ENCODE assay signal across 24 cellular contexts in the genomic region with DNA sequence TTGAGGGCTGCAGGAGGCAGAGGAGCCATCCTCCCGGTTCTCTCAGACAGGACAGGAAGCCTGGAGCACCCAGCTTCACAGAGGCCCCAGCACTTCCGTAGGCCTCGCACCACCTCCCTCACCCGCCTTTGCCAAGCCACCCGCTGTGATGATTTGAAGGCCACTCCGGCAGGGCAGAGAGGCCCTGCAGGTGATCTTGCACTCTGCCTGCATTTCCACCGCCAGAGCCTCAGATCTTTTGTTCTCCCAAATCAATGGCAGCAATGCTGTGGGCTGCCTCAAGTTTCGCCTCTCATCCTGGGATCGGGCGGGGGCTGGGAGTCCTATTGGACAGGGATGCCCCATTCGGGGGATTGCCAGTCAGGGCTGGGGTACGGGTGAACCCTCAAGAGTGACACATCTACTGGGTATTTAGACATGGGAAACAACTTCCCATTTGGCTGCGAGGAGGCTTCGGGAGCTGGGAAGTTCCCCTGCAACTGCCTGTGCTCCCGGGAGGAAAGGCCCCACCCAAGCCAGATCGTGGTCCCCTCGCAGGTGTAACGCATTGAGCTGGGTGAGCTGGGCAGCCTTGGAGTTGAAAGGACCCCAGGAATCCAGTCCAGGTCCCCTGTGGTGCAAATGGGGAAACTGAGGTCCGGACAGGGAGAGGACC. TPM values are rescaled to one million over a fixed set of nuclear protein-coding genes. Genes with fewer than 3 reads are reported as not detected.
DNase-seq lines count a peak whose midpoint lies in the region; ATAC-seq, FAIRE-seq and TF ChIP-seq lines count a peak whose summit lies in the region.
"Had no signal": no experiment of that assay in that cellular context is flagged by ENCODE, and none has a peak within 500 bp of the region (broad histone marks: within the 10 kb centered on the region; RNA-seq: fewer than 3 reads in every experiment).

No MANE protein-coding gene starts in this region.

- TF ChIP-seq POLR2A in HCT116 (IDR thresholded peaks at IDR 0.05; ENCODE audit: borderline replicate concordance, extremely low read depth, insufficient read depth, insufficient read length): no peak

- H3K79me2 ChIP-seq in HCT116 (ENCODE audit: insufficient read depth, low read length) (no peaks in the 10 kb centered on the region), astrocyte (ENCODE audit: insufficient read depth, low read length) (no peaks in the 10 kb centered on the region)

- intact Hi-C loops in HCT116 (cut with micrococcal nuclease): no loop called here

- H3K4me2 ChIP-seq in HCT116 (ENCODE audit: low read length) (no peak overlapping the region), astrocyte (ENCODE audit: low read length) (no peak overlapping the region)

- H3K36me3 Mint-ChIP-seq in astrocyte (ENCODE audit: low read depth, unreplicated experiment) (no peaks in the 10 kb centered on the region), glutamatergic neuron (ENCODE audit: unreplicated experiment) (no peaks in the 10 kb centered on the region)
- H3K36me3 Mint-ChIP-seq in activated naive CD8-positive, alpha-beta T cell treated with anti-CD3 and anti-CD28 coated beads for 36 hours: no peaks in the 10 kb centered on the region
- H3K36me3 Mint-ChIP-seq: naive B cell; stimulated activated naive B cell treated with anti-CD40 and anti-IgM and Interleukin-4, amounts not matched to agents 10 μg/mL and 1 μg/mL and 100 μg/mL, for 72 hours had no signal

- H3K9me3 Mint-ChIP-seq in astrocyte (ENCODE audit: unreplicated experiment) (no peaks in the 10 kb centered on the region), glutamatergic neuron (ENCODE audit: unreplicated experiment) (peaks cover 2% of the 10 kb centered on the region)
- H3K9me3 Mint-ChIP-seq in activated naive CD8-positive, alpha-beta T cell treated with anti-CD3 and anti-CD28 coated beads for 36 hours: peaks cover 1% of the 10 kb centered on the region
- H3K9me3 Mint-ChIP-seq: activated CD8-positive, alpha-beta T cell treated with anti-CD3 and anti-CD28 coated beads for 36 hours; activated naive CD8-positive, alpha-beta T cell treated with anti-CD3 and anti-CD28 coated beads, Interleukin-2, amount 50 U/mL, for 24 hours; dendritic cell treated with granulocyte-macrophage colony-stimulating factor and Interleukin-4, amounts not matched to agents 40 ng/mL and 50 ng/mL, for 4 days had no signal

- no peaks in the 10 kb centered on the region for H4K20me1 ChIP-seq in HCT116 (ENCODE audit: insufficient read depth)
- H4K20me1 ChIP-seq in astrocyte (ENCODE audit: insufficient read depth, low read length): no peaks in the 10 kb centered on the region

- H3K9ac ChIP-seq in HCT116 (ENCODE audit: low read length) (no peak overlapping the region), astrocyte (ENCODE audit: low read length) (no peak overlapping the region)

- H3K27ac Mint-ChIP-seq in astrocyte (ENCODE audit: unreplicated experiment) (no peak overlapping the region), glutamatergic neuron (ENCODE audit: unreplicated experiment) (no peak overlapping the region)
- no peak overlapping the region for H3K27ac Mint-ChIP-seq in activated naive CD8-positive, alpha-beta T cell treated with anti-CD3 and anti-CD28 coated beads for 36 hours
- H3K27ac Mint-ChIP-seq: activated CD8-positive, alpha-beta T cell treated with anti-CD3 and anti-CD28 coated beads for 36 hours; activated naive CD8-positive, alpha-beta T cell treated with anti-CD3 and anti-CD28 coated beads, Interleukin-2, amount 50 U/mL, for 24 hours; dendritic cell treated with granulocyte-macrophage colony-stimulating factor and Interleukin-4, amounts not matched to agents 40 ng/mL and 50 ng/mL, for 4 days; stimulated activated naive B cell treated with anti-CD40 and anti-IgM and Interleukin-4, amounts not matched to agents 10 μg/mL and 1 μg/mL and 100 μg/mL, for 72 hours had no signal

- H3K27me3 ChIP-seq in HCT116 (ENCODE audit: insufficient read depth, low read length): no peaks in the 10 kb centered on the region
- peaks cover 2% of the 10 kb centered on the region for H3K27me3 ChIP-seq in astrocyte (ENCODE audit: insufficient read depth, low read length)
- H3K27me3 ChIP-seq in neuron (ENCODE audit: insufficient read depth, low read length): peaks cover 9% of the 10 kb centered on the region
- H3K27me3 ChIP-seq: breast epithelium had no signal

- H3K4me3 ChIP-seq in HCT116 (replicated peaks in 1 of 2; ENCODE audit: low read depth in 1 of 2, low read length in 2 of 2) (no peak overlapping the region), astrocyte (ENCODE audit: insufficient read depth, low read depth, low read length) (no peak overlapping the region), neuron (ENCODE audit: low read length) (peak overlapping the region; percentile 11)
- H3K4me3 ChIP-seq: breast epithelium, HAP-1, lung, psoas muscle, tibial artery had no signal

- ATAC-seq in HCT116: no peak
- ATAC-seq: activated CD8-positive, alpha-beta T cell treated with anti-CD3 and anti-CD28 coated beads for 36 hours; activated naive CD8-positive, alpha-beta T cell treated with anti-CD3 and anti-CD28 coated beads, Interleukin-2, amount 50 U/mL, for 24 hours; psoas muscle; stimulated activated naive B cell treated with anti-CD40 and anti-IgM and Interleukin-4, amounts not matched to agents 10 μg/mL and 1 μg/mL and 100 μg/mL, for 72 hours had no signal

- H2AFZ ChIP-seq in HCT116 (ENCODE audit: low read depth, low read length, poor library complexity, severe bottlenecking) (no peak overlapping the region), astrocyte (ENCODE audit: low read depth, low read length) (peak overlapping the region; percentile 45), neuron (ENCODE audit: low read depth, low read length) (no peak overlapping the region)

- H3K27ac ChIP-seq in HCT116 (ENCODE audit: low read depth, low read length): no peak overlapping the region
- no peak overlapping the region for H3K27ac ChIP-seq in astrocyte (ENCODE audit: low read depth, low read length)
- H3K27ac ChIP-seq in RWPE1: no peak overlapping the region
- H3K27ac ChIP-seq: breast epithelium, epithelial cell of prostate, psoas muscle, tibial artery, WERI-Rb-1 had no signal

- no TSS peak for BruUV-seq in HCT116 (replicated peaks; lab: Mats Ljungman, UMichigan)

- H3K36me3 ChIP-seq in HCT116 (ENCODE audit: control insufficient read depth in 1 of 2, insufficient read depth in 2 of 2, low read length in 2 of 2) (no peaks in the 10 kb centered on the region), astrocyte (ENCODE audit: insufficient read depth, low read length) (no peaks in the 10 kb centered on the region), neuron (ENCODE audit: insufficient read depth, low read length) (no peaks in the 10 kb centered on the region)
- H3K36me3 ChIP-seq: breast epithelium, HAP-1, tibial artery, WERI-Rb-1 had no signal

- no peak for FAIRE-seq in astrocyte (lab: Jason Lieb, UNC)

- DNase-seq in HCT116 (ENCODE audit: low read depth, low spot score) (no peak), NCI-H2107 treated with DMSO at 0.1 percent for 48 hours (lab: John Stamatoyannopoulos, UW; ENCODE audit: unreplicated experiment) (peak; percentile 58), astrocyte (ENCODE audit: low read depth) (no peak), glutamatergic neuron (no peak), RWPE1 (ENCODE audit: low spot score) (no peak)
- DNase-seq in activated naive CD8-positive, alpha-beta T cell treated with anti-CD3 and anti-CD28 coated beads for 36 hours: no peak
- DNase-seq: activated CD8-positive, alpha-beta T cell treated with anti-CD3 and anti-CD28 coated beads for 36 hours; activated naive CD8-positive, alpha-beta T cell treated with anti-CD3 and anti-CD28 coated beads, Interleukin-2, amount 50 U/mL, for 24 hours; AML-193; foreskin melanocyte; naive B cell; NCI-H2029 treated with DMSO at 0.1 percent for 48 hours; psoas muscle; stimulated activated CD4-positive, alpha-beta T cell treated with anti-CD3 and anti-CD28 coated beads, Interleukin-12 subunit alpha, Interleukin-12 subunit beta, amount 100 ng/mL, for 4 hours; stimulated activated naive B cell treated with anti-CD40 and anti-IgM and Interleukin-4, amounts not matched to agents 10 μg/mL and 1 μg/mL and 100 μg/mL, for 72 hours; T-helper 1 cell; tibial artery; WERI-Rb-1 had no signal

- H3K9me3 ChIP-seq in HCT116 (ENCODE audit: control insufficient read depth in 1 of 2, insufficient read depth in 1 of 2, low read depth in 1 of 2, low read length in 2 of 2) (no peaks in the 10 kb centered on the region), astrocyte (ENCODE audit: insufficient read depth, low read depth, low read length) (no peaks in the 10 kb centered on the region), neuron (ENCODE audit: low read length) (no peaks in the 10 kb centered on the region)
- H3K9me3 ChIP-seq: breast epithelium, HAP-1, psoas muscle, tibial artery had no signal

- RAD21 ChIA-PET in HCT116 (lab: Charles Lee; ENCODE audit: low non-redundant PET in 1 of 2, low total read pairs in 2 of 2, uncharacterized antibody in 2 of 2, unreplicated experiment in 2 of 2): no interaction called here

- no peak for TF ChIP-seq RAD21 in HCT116 (IDR thresholded peaks at IDR 0.05; ENCODE audit: low read depth)

- H3K4me1 Mint-ChIP-seq in astrocyte (ENCODE audit: low read depth, unreplicated experiment): no peaks in the 10 kb centered on the region
- H3K4me1 Mint-ChIP-seq in activated naive CD8-positive, alpha-beta T cell treated with anti-CD3 and anti-CD28 coated beads for 36 hours: peaks cover 7% of the 10 kb centered on the region
- H3K4me1 Mint-ChIP-seq in glutamatergic neuron (ENCODE audit: low read depth, unreplicated experiment): peaks cover 12% of the 10 kb centered on the region

- H3K27me3 Mint-ChIP-seq in astrocyte (ENCODE audit: low read depth, unreplicated experiment): peaks cover 24% of the 10 kb centered on the region
- H3K27me3 Mint-ChIP-seq in activated naive CD8-positive, alpha-beta T cell treated with anti-CD3 and anti-CD28 coated beads for 36 hours: no peaks in the 10 kb centered on the region
- H3K27me3 Mint-ChIP-seq in glutamatergic neuron (ENCODE audit: unreplicated experiment): peaks cover 2% of the 10 kb centered on the region
- H3K27me3 Mint-ChIP-seq: activated CD8-positive, alpha-beta T cell treated with anti-CD3 and anti-CD28 coated beads for 36 hours; activated naive CD8-positive, alpha-beta T cell treated with anti-CD3 and anti-CD28 coated beads, Interleukin-2, amount 50 U/mL, for 24 hours; naive B cell; stimulated activated naive B cell treated with anti-CD40 and anti-IgM and Interleukin-4, amounts not matched to agents 10 μg/mL and 1 μg/mL and 100 μg/mL, for 72 hours had no signal

- POLR2A ChIA-PET in HCT116 (lab: Charles Lee): no interaction called here
- POLR2A ChIA-PET in RWPE1 (lab: Yijun Ruan, JAX; ENCODE audit: low non-redundant PET): no interaction called here

- H3K4me3 Mint-ChIP-seq in astrocyte (ENCODE audit: unreplicated experiment) (no peak overlapping the region), glutamatergic neuron (ENCODE audit: unreplicated experiment) (no peak overlapping the region)
- H3K4me3 Mint-ChIP-seq in activated naive CD8-positive, alpha-beta T cell treated with anti-CD3 and anti-CD28 coated beads for 36 hours: no peak overlapping the region
- H3K4me3 Mint-ChIP-seq: activated CD8-positive, alpha-beta T cell treated with anti-CD3 and anti-CD28 coated beads for 36 hours; activated naive CD8-positive, alpha-beta T cell treated with anti-CD3 and anti-CD28 coated beads, Interleukin-2, amount 50 U/mL, for 24 hours; dendritic cell treated with granulocyte-macrophage colony-stimulating factor and Interleukin-4, amounts not matched to agents 40 ng/mL and 50 ng/mL, for 4 days; stimulated activated naive B cell treated with anti-CD40 and anti-IgM and Interleukin-4, amounts not matched to agents 10 μg/mL and 1 μg/mL and 100 μg/mL, for 72 hours had no signal

- no peak for TF ChIP-seq CTCF in HCT116 (IDR thresholded peaks at IDR 0.05 in 2 of 3, conservative IDR thresholded peaks at IDR 0.05 in 1 of 3; ENCODE audit: borderline replicate concordance in 1 of 3, insufficient read depth in 1 of 3, low read depth in 2 of 3, low read length in 2 of 3)
- TF ChIP-seq CTCF in astrocyte (IDR thresholded peaks at IDR 0.05; ENCODE audit: insufficient read depth, low read depth, low read length): no peak
- no peak for TF ChIP-seq CTCF in glutamatergic neuron (IDR thresholded peaks at IDR 0.05; ENCODE audit: partially characterized antibody, unreplicated experiment)
- TF ChIP-seq CTCF in RWPE1 (conservative IDR thresholded peaks at IDR 0.05; ENCODE audit: low read depth): no peak

- CTCF ChIA-PET in HCT116 (lab: Charles Lee): interaction anchor here (0.9 kb wide), 1 partner anchor 271 kb away, joined by 3 read pairs; no protein-coding TSS in a partner anchor
- CTCF ChIA-PET in RWPE1 (lab: Yijun Ruan, JAX): interaction anchor here (0.5 to 1.1 kb wide), 2 partner anchors 12 to 91 kb away, joined by 3 read pairs; no protein-coding TSS in a partner anchor

- peaks cover 9 to 13% of the 10 kb centered on the region in 2 experiments for H3K4me1 ChIP-seq in HCT116 (ENCODE audit: control insufficient read depth in 1 of 2, insufficient read depth in 2 of 2, low read length in 2 of 2)
- H3K4me1 ChIP-seq in astrocyte (ENCODE audit: insufficient read depth, low read length): no peaks in the 10 kb centered on the region
- H3K4me1 ChIP-seq in neuron (ENCODE audit: insufficient read depth, low read length): peaks cover 9% of the 10 kb centered on the region
- H3K4me1 ChIP-seq: breast epithelium, HAP-1, psoas muscle, tibial artery had no signal

- H3K9me2 ChIP-seq in HCT116 (ENCODE audit: insufficient read depth): no peaks in the 10 kb centered on the region

RNA-seq across cellular contexts. Expression of a gene that starts 34.8 kb away (rescaled TPM):
- total RNA-seq in HCT116 (2021; ENCODE audit: unreplicated experiment): 52.1 TPM
- 57.0 and 74.0 TPM in 2 replicates for polyA plus RNA-seq in HCT116 (2012)
- total RNA-seq in astrocyte: 19.5 and 25.4 TPM in 2 replicates
- total RNA-seq in activated naive CD8-positive, alpha-beta T cell treated with anti-CD3 and anti-CD28 coated beads for 36 hours: 10 to 100 TPM; 34.0 to 40.0 TPM
- 24.0 TPM for total RNA-seq in glutamatergic neuron (ENCODE audit: unreplicated experiment)

RNA-seq across cellular contexts. Expression of a gene that starts 55.0 kb away (rescaled TPM):
- total RNA-seq in HCT116 (2021; ENCODE audit: unreplicated experiment) (38.5 TPM), astrocyte (39.1 and 39.8 TPM in 2 replicates), glutamatergic neuron (ENCODE audit: unreplicated experiment) (70.2 TPM)
- polyA plus RNA-seq in HCT116 (2012): 21.0 and 25.2 TPM in 2 replicates
- 10 to 100 TPM; 19.6 to 21.1 TPM for total RNA-seq in activated naive CD8-positive, alpha-beta T cell treated with anti-CD3 and anti-CD28 coated beads for 36 hours
